8 cellular contexts compared by ENCODE assay signal in genomic region chr22:50469377-50470305, GRCh38.
DNase-seq lines count a peak whose midpoint lies in the region; ATAC-seq and TF ChIP-seq lines count a peak whose summit lies in the region.

No MANE protein-coding gene starts in this region.

- DNase-seq in 8988T (peak; percentile 70), fibroblast of mammary gland (ENCODE audit: low read depth) (peak; percentile 30), OCI-M2 (lab: John Stamatoyannopoulos, UW; ENCODE audit: unreplicated experiment) (no peak)
- peak; percentile 97 for DNase-seq in NK-92 treated with Interleukin-12 subunit alpha and Interleukin-12 subunit beta, amount 100 ng/mL, for 24 hours (lab: John Stamatoyannopoulos, UW)
- DNase-seq in activated CD8-positive, alpha-beta memory T cell treated with anti-CD3 and anti-CD28 coated beads, Interleukin-2, amount 50 U/mL, for 48 hours: peak; percentile 94
- peak; percentile 93 for DNase-seq in stimulated activated CD4-positive, alpha-beta T cell treated with anti-CD3 and anti-CD28 coated beads, Interleukin-2, amount 100 ng/mL, for 4 hours (ENCODE audit: low read depth)

- no peak for TF ChIP-seq CTCF in fibroblast of mammary gland (conservative IDR thresholded peaks at IDR 0.05; ENCODE audit: control insufficient read depth, insufficient read depth, low read depth, low read length)

- no peak overlapping the region for H3K4me3 ChIP-seq in fibroblast of mammary gland (ENCODE audit: control insufficient read depth, low read depth, low read length)

- peak; percentile 66 for ATAC-seq in GM18909 (IDR thresholded peaks at IDR 0.05; ENCODE audit: poor library complexity, unreplicated experiment)
- ATAC-seq in HG03108 (IDR thresholded peaks at IDR 0.05; ENCODE audit: unreplicated experiment): peak; percentile 48
